In the genomic region with DNA sequence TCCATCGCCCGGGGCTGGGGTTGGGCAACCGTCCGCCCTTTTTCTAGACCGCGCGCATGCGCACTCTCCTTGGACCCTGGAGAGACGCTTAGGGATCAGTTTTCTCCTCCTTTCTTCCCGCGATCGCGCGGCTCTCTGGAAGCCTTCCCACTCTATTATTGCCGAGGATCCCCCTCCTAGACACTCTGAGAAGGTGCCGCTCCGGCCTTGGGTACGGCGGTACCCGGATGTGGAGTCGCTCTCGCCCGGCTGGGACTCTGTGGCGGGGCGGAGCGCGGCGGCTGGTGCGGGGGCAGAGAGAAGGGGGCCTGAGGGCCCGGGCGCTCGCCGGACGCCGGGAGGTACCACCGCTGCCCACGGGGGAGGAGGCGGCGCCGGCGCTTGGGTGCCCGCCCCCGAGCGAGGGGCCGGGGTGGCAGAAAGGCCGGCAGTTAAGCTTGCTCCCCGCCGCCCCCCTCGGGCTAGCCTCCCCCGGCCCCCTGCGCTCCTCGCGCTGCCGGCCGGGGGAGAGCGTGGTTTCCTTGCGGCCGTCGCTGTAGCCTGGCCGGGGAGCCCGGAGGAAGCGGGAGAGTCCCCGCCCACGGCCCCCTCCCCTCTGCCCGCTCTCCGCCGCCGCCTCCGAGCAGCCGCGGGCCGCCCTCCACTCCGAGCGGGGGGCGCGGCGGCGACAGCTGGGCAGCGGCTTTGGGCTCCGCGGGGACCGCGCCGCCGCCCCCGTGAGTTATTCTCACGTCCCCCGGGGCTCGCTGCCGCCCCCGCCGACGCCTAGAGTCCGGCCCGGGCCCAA, we compare ENCODE assay signal across 1 cellular context.
TF ChIP-seq lines count a peak whose summit lies in the region.

A gene (plus strand): TSS at position 69 of the 787 bp plus-strand sequence. CDS start 792 bp downstream, outside the sequence.

TF ChIP-seq in HCT116, 20 proteins besides CTCF, POLR2A, EP300 and RAD21 (continued from another document):
- TF ChIP-seq TCF7L2 (IDR thresholded peaks at IDR 0.05; ENCODE audit: borderline replicate concordance, extremely low read depth, insufficient read depth, insufficient read length), result peak; percentile 42
- TF ChIP-seq POLR2AphosphoS5 (IDR thresholded peaks at IDR 0.05; ENCODE audit: low read depth, low read length), result peak; percentile 78
- peak; percentile 70 for TF ChIP-seq ZFX (IDR thresholded peaks at IDR 0.05)
- TF ChIP-seq CEBPB (IDR thresholded peaks at IDR 0.05; ENCODE audit: low read depth), result peak; percentile 87
- TF ChIP-seq, protein P1, sequence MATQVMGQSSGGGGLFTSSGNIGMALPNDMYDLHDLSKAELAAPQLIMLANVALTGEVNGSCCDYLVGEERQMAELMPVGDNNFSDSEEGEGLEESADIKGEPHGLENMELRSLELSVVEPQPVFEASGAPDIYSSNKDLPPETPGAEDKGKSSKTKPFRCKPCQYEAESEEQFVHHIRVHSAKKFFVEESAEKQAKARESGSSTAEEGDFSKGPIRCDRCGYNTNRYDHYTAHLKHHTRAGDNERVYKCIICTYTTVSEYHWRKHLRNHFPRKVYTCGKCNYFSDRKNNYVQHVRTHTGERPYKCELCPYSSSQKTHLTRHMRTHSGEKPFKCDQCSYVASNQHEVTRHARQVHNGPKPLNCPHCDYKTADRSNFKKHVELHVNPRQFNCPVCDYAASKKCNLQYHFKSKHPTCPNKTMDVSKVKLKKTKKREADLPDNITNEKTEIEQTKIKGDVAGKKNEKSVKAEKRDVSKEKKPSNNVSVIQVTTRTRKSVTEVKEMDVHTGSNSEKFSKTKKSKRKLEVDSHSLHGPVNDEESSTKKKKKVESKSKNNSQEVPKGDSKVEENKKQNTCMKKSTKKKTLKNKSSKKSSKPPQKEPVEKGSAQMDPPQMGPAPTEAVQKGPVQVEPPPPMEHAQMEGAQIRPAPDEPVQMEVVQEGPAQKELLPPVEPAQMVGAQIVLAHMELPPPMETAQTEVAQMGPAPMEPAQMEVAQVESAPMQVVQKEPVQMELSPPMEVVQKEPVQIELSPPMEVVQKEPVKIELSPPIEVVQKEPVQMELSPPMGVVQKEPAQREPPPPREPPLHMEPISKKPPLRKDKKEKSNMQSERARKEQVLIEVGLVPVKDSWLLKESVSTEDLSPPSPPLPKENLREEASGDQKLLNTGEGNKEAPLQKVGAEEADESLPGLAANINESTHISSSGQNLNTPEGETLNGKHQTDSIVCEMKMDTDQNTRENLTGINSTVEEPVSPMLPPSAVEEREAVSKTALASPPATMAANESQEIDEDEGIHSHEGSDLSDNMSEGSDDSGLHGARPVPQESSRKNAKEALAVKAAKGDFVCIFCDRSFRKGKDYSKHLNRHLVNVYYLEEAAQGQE (IDR thresholded peaks at IDR 0.05; ENCODE audit: low read depth), result no peak
- TF ChIP-seq CBX3 (IDR thresholded peaks at IDR 0.05; ENCODE audit: low read depth), result no peak
- TF ChIP-seq EGR1 (IDR thresholded peaks at IDR 0.05; ENCODE audit: low read depth), result peak; percentile 78
- TF ChIP-seq SIN3A (IDR thresholded peaks at IDR 0.05; ENCODE audit: low read depth), result peak; percentile 34; the same call in 1 of the 2 replicates
TF ChIP-seq in HCT116: peak in this region for 6.
